ENCODE assay signal across 21 cellular contexts in the genomic region with DNA sequence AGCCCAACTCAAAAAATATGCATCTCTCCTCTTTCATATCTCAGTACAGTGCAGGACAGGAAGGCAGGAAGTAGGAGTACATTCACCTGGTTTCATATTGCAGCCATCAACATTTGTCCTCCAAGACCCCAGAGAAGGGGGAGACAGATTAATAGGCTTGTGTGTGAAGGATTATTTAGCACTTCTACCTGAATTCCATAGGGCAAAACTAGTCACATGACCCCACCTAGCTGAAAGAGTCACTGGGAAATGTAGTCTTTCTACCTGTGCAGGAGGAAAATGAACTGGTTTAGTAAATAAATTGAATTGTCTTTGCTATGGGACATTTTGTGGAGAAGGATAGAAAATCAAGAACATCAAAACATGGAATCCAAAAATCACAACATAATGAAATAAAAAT. TPM values are rescaled to one million over a fixed set of nuclear protein-coding genes. Genes with fewer than 3 reads are reported as not detected.
DNase-seq lines count a peak whose midpoint lies in the region; ATAC-seq and TF ChIP-seq lines count a peak whose summit lies in the region.
"Had no signal": no experiment of that assay in that cellular context is flagged by ENCODE, and none has a peak within 500 bp of the region (broad histone marks: within the 10 kb centered on the region; RNA-seq: fewer than 3 reads in every experiment).

No MANE protein-coding gene starts in this region.

- H3K36me3 Mint-ChIP-seq in T-helper 17 cell (ENCODE audit: low read depth) (no peaks in the 10 kb centered on the region), mesothelial cell of epicardium (no peaks in the 10 kb centered on the region)
- H3K36me3 Mint-ChIP-seq: activated CD8-positive, alpha-beta memory T cell treated with anti-CD3 and anti-CD28 coated beads, Interleukin-2, amount 10 ng/mL, durations not matched to agents 7 days and 5 days; activated naive CD4-positive, alpha-beta T cell treated with anti-CD3 and anti-CD28 coated beads, Interleukin-2, amount 50 U/mL, for 24 hours had no signal

- no peaks in the 10 kb centered on the region for H3K9me3 ChIP-seq in T-helper 17 cell (ENCODE audit: control insufficient read depth, low read length, poor library complexity, severe bottlenecking)
- H3K9me3 ChIP-seq: left lung, upper lobe of right lung had no signal

- no peak for TF ChIP-seq CTCF in mesothelial cell of epicardium (IDR thresholded peaks at IDR 0.05; ENCODE audit: unreplicated experiment)

- POLR2A ChIA-PET in HEK293T (lab: Yijun Ruan, JAX): interaction anchor here (2.3 kb wide), 1 partner anchor 13 kb away, joined by 19 read pairs; the partner anchor contains the start of gene TRIM33

- H3K27me3 Mint-ChIP-seq in T-helper 17 cell: peaks cover 14% of the 10 kb centered on the region
- no peaks in the 10 kb centered on the region for H3K27me3 Mint-ChIP-seq in mesothelial cell of epicardium (ENCODE audit: low read depth)
- H3K27me3 Mint-ChIP-seq: progenitor cell of endocrine pancreas had no signal

- H3K9me3 Mint-ChIP-seq in mesothelial cell of epicardium: no peaks in the 10 kb centered on the region
- H3K9me3 Mint-ChIP-seq: activated naive CD4-positive, alpha-beta T cell treated with anti-CD3 and anti-CD28 coated beads, Interleukin-2, amount 50 U/mL, for 24 hours; nephron had no signal

- ATAC-seq in T-helper 17 cell (peak; percentile 48), left lobe of liver (no peak)
- ATAC-seq: activated CD8-positive, alpha-beta memory T cell treated with anti-CD3 and anti-CD28 coated beads, Interleukin-2, amount 10 ng/mL, durations not matched to agents 7 days and 5 days; upper lobe of right lung had no signal

- H3K4me1 Mint-ChIP-seq in T-helper 17 cell (peaks cover 2% of the 10 kb centered on the region), mesothelial cell of epicardium (peaks cover 13% of the 10 kb centered on the region)
- H3K4me1 Mint-ChIP-seq: activated naive CD4-positive, alpha-beta T cell treated with anti-CD3 and anti-CD28 coated beads, Interleukin-2, amount 50 U/mL, for 24 hours had no signal

- CTCF ChIA-PET in HEK293T (lab: Yijun Ruan, JAX): no interaction called here

- DNase-seq in NCI-H748 (lab: John Stamatoyannopoulos, UW; ENCODE audit: unreplicated experiment) (peak; percentile 26), NCI-H748 treated with DMSO at 0.1 percent for 48 hours (lab: John Stamatoyannopoulos, UW) (no peak), HEK293T (ENCODE audit: extremely low spot score) (peak; percentile 35), T-helper 17 cell (no peak), mesothelial cell of epicardium (ENCODE audit: low spot score in 2 of 2, unreplicated experiment in 2 of 2) (no peak), left lobe of liver (ENCODE audit: low spot score) (no peak), Ammon's horn (ENCODE audit: low spot score) (no peak)
- DNase-seq in activated effector memory CD4-positive, alpha-beta T cell treated with Interleukin-2 at 50 U/mL for 16 hours: no peak
- DNase-seq: activated CD4-positive, alpha-beta T cell treated with anti-CD3 and anti-CD28 coated beads for 48 hours; activated CD8-positive, alpha-beta memory T cell treated with anti-CD3 and anti-CD28 coated beads, Interleukin-2, amount 10 ng/mL, durations not matched to agents 7 days and 5 days; anterior cingulate cortex; C1 segment of cervical spinal cord; dermis blood vessel endothelial cell; left lung; NCI-H1092; NCI-H2029 treated with DMSO at 0.1 percent for 48 hours; SHP77; upper lobe of right lung had no signal

- H3K4me3 Mint-ChIP-seq in T-helper 17 cell (no peak overlapping the region), mesothelial cell of epicardium (no peak overlapping the region)
- H3K4me3 Mint-ChIP-seq: activated CD8-positive, alpha-beta memory T cell treated with anti-CD3 and anti-CD28 coated beads, Interleukin-2, amount 10 ng/mL, durations not matched to agents 7 days and 5 days; activated naive CD4-positive, alpha-beta T cell treated with anti-CD3 and anti-CD28 coated beads, Interleukin-2, amount 50 U/mL, for 24 hours; nephron had no signal

- H3K27ac Mint-ChIP-seq in T-helper 17 cell (no peak overlapping the region), mesothelial cell of epicardium (peak overlapping the region; percentile 32)
- H3K27ac Mint-ChIP-seq: activated CD8-positive, alpha-beta memory T cell treated with anti-CD3 and anti-CD28 coated beads, Interleukin-2, amount 10 ng/mL, durations not matched to agents 7 days and 5 days; activated naive CD4-positive, alpha-beta T cell treated with anti-CD3 and anti-CD28 coated beads, Interleukin-2, amount 50 U/mL, for 24 hours; progenitor cell of endocrine pancreas had no signal

TF ChIP-seq in HEK293T, 16 proteins besides CTCF, POLR2A, EP300 and RAD21:
- TF ChIP-seq PKNOX1 (IDR thresholded peaks at IDR 0.05): peak; percentile 86
- no peak for TF ChIP-seq TARDBP (IDR thresholded peaks at IDR 0.05)
TF ChIP-seq in HEK293T: peak in this region for 1.

RNA-seq across cellular contexts. Expression of gene TRIM33, which starts 13.9 kb away (rescaled TPM):
- total RNA-seq in T-helper 17 cell (10 to 100 TPM; 48.1 to 53.9 TPM), mesothelial cell of epicardium (66.9 to 72.3 TPM (median 71.3 TPM) in 3 replicates), left lobe of liver (13.7 TPM)

RNA-seq across cellular contexts. Expression of gene BCAS2, which starts 56.5 kb away (rescaled TPM):
- total RNA-seq in T-helper 17 cell (10 to 100 TPM; 74.9 to 82.1 TPM), mesothelial cell of epicardium (39.3 to 39.5 TPM (median 39.4 TPM) in 3 replicates), left lobe of liver (13.3 TPM)

Comparison
In these comparisons a context has a peak if more than half of its experiments do, and no peak if none do; other contexts are left out.
1. DNase-seq: peak in NCI-H748 (single experiment) and HEK293T (single experiment); none in NCI-H748 treated with DMSO at 0.1 percent for 48 hours (single experiment), T-helper 17 cell (0 of 3), mesothelial cell of epicardium (0 of 2), left lobe of liver (single experiment), Ammon's horn (single experiment) and activated effector memory CD4-positive, alpha-beta T cell treated with Interleukin-2 at 50 U/mL for 16 hours (single experiment).